20 cellular contexts compared by ENCODE assay signal in the genomic region with DNA sequence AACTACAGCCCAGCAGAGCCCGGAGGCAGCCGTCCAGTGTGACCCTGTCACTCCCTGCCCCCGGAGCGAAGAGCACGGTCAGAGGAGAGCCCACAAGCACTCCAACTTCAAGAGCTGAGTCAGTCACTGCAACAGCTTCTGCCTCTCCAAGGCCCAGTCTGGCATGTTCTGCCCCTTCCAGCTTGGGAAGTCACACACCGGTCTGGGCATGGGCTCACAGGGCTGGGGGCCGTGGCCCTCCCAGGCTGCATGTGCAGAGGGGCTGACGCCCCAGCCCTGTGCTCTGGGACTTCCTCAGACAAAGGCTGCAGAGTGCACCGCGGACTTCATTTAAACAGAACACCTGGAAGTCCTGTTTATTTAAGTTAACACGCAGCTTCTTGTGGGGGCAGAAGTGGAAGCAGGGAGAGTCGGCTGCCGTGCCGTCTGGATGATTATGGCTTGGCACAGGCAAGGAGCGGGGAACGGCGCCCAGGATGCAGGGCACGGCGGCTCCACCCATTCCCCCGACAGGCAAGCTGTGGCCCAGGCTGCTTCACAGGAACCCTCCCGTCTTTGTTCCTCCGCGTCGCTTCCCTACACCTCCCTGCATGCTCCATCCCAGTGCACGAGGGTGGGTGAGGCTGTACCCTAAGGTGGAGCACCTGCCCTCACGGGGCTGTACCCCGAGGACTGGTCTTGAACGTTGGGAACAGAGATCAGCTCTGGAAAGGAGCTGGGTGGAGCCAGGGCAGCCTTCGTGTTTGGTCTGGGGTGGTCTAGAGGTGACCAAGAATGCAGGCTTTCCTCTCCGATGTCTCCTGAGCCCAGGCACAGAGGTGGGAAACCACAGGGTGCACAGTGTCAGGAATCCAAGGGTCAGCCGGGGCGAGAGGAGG.
DNase-seq lines count a peak whose midpoint lies in the region; ATAC-seq and TF ChIP-seq lines count a peak whose summit lies in the region.
"Had no signal": no experiment of that assay in that cellular context is flagged by ENCODE, and none has a peak within 500 bp of the region (broad histone marks: within the 10 kb centered on the region; RNA-seq: fewer than 3 reads in every experiment).

No MANE protein-coding gene starts in this region.

- H3K79me2 ChIP-seq in smooth muscle cell (ENCODE audit: low read depth): no peaks in the 10 kb centered on the region

- H3K36me3 ChIP-seq in SJSA1 (peaks cover 18% of the 10 kb centered on the region), lower lobe of right lung (no peaks in the 10 kb centered on the region), smooth muscle cell (ENCODE audit: low read depth) (no peaks in the 10 kb centered on the region)
- H3K36me3 ChIP-seq: right atrium auricular region, vagina had no signal

- H3K9me3 ChIP-seq in SJSA1 (replicated peaks) (no peaks in the 10 kb centered on the region), lower lobe of right lung (no peaks in the 10 kb centered on the region), smooth muscle cell (replicated peaks; ENCODE audit: low read depth) (no peaks in the 10 kb centered on the region)
- H3K9me3 ChIP-seq: left ventricle myocardium inferior, right atrium auricular region, vagina had no signal

- H3F3A ChIP-seq in smooth muscle cell (ENCODE audit: low read depth): no peaks in the 10 kb centered on the region

- 86% methylated on average over 31 of the region's 32 CpGs for WGBS in smooth muscle cell (ENCODE audit: low lambda C conversion rate)

- no peak overlapping the region for H2AFZ ChIP-seq in smooth muscle cell (ENCODE audit: low read depth)

- H3K9ac ChIP-seq in smooth muscle cell (ENCODE audit: low read depth): no peak overlapping the region

- H4K20me1 ChIP-seq in smooth muscle cell (ENCODE audit: low read depth): no peaks in the 10 kb centered on the region

- H3K27me3 ChIP-seq in SJSA1 (replicated peaks) (no peaks in the 10 kb centered on the region), lower lobe of right lung (ENCODE audit: low read depth) (no peaks in the 10 kb centered on the region), smooth muscle cell (ENCODE audit: low read depth) (no peaks in the 10 kb centered on the region)
- H3K27me3 ChIP-seq: right atrium auricular region, vagina had no signal

- H3K4me1 ChIP-seq in SJSA1 (replicated peaks) (peaks cover 28% of the 10 kb centered on the region), lower lobe of right lung (no peaks in the 10 kb centered on the region), smooth muscle cell (ENCODE audit: low read depth) (no peaks in the 10 kb centered on the region)
- H3K4me1 ChIP-seq: right atrium auricular region, vagina had no signal

- H3K4me3 ChIP-seq in SJSA1: no peak overlapping the region
- no peak overlapping the region for H3K4me3 ChIP-seq in lower lobe of right lung
- no peak overlapping the region for H3K4me3 ChIP-seq in smooth muscle cell
- H3K4me3 ChIP-seq: left ventricle myocardium inferior, right atrium auricular region, vagina had no signal

- no peak overlapping the region for H3K4me2 ChIP-seq in smooth muscle cell

- TF ChIP-seq CTCF in lower lobe of right lung (IDR thresholded peaks at IDR 0.05) (no peak), smooth muscle cell (IDR thresholded peaks at IDR 0.05; ENCODE audit: borderline replicate concordance, insufficient read depth, poor library complexity, severe bottlenecking) (no peak)

- H3K27ac ChIP-seq in SJSA1: no peak overlapping the region
- no peak overlapping the region for H3K27ac ChIP-seq in lower lobe of right lung
- H3K27ac ChIP-seq in smooth muscle cell (ENCODE audit: low read depth): no peak overlapping the region
- H3K27ac ChIP-seq: left ventricle myocardium inferior, right atrium auricular region, vagina had no signal

- intact Hi-C loops in lower lobe of right lung (cut with DNase I): no loop called here

- DNase-seq in A172 (ENCODE audit: low spot score) (peak; percentile 21), ELF-1 (ENCODE audit: low read depth, low spot score) (peak; percentile 44), SJSA1 (ENCODE audit: low read depth in 1 of 2, low spot score in 2 of 2) (peak; percentile 77 to 82), lower lobe of right lung (no peak), smooth muscle cell (lab: John Stamatoyannopoulos, UW; ENCODE audit: unreplicated experiment) (no peak), NCI-H1092 treated with DMSO at 0.1 percent for 48 hours (lab: John Stamatoyannopoulos, UW) (no peak), NCI-H1436 (lab: John Stamatoyannopoulos, UW) (no peak)
- DNase-seq: ACHN; cortex of kidney; hippocampal formation; left ventricle myocardium inferior; NCI-H2029 treated with DMSO at 0.1 percent for 48 hours; NCI-H69; Right ventricle myocardium superior; stimulated activated CD4-positive, alpha-beta T cell treated with anti-CD3 and anti-CD28 coated beads, Interleukin-4, amount 100 ng/mL, for 4 hours; T1000 had no signal

- ATAC-seq in lower lobe of right lung (peak; percentile 81 to 94), HG03565 (IDR thresholded peaks at IDR 0.05; ENCODE audit: unreplicated experiment) (no peak)
- ATAC-seq: natural killer cell treated with Interleukin-12 subunit alpha and Interleukin-12 subunit beta and Interleukin-15 and Interleukin-18, amount 100 ng/mL, for 72 hours had no signal

Comparison
In these comparisons a context has a peak if more than half of its experiments do, and no peak if none do; other contexts are left out.
1. DNase-seq: peak in A172 (single experiment), ELF-1 (single experiment) and SJSA1 (2 of 2); none in lower lobe of right lung (single experiment), smooth muscle cell (single experiment), NCI-H1092 treated with DMSO at 0.1 percent for 48 hours (single experiment) and NCI-H1436 (single experiment).